Comparison of ENCODE assay signal across 1 cellular context in genomic region chr5:172567294-172567693, GRCh38.
TF ChIP-seq lines count a peak whose summit lies in the region.

No MANE protein-coding gene starts in this region.

TF ChIP-seq in H1, 55 proteins besides CTCF, POLR2A, EP300 and RAD21:
- no peak for TF ChIP-seq BACH1 (IDR thresholded peaks at IDR 0.05; ENCODE audit: low read length)
- no peak for TF ChIP-seq E2F6 (IDR thresholded peaks at IDR 0.05)
- TF ChIP-seq SRF (IDR thresholded peaks at IDR 0.05; ENCODE audit: low read depth, low read length): no peak
- TF ChIP-seq SIN3A (conservative IDR thresholded peaks at IDR 0.05 in 1 of 2, IDR thresholded peaks at IDR 0.05 in 1 of 2; ENCODE audit: low read depth in 1 of 2, low read length in 2 of 2): no peak
- no peak for TF ChIP-seq CEBPB (IDR thresholded peaks at IDR 0.05; ENCODE audit: low read depth, low read length)
- TF ChIP-seq YY1 (IDR thresholded peaks at IDR 0.05; ENCODE audit: low read depth, low read length): no peak
- TF ChIP-seq PHF8 (conservative IDR thresholded peaks at IDR 0.05; ENCODE audit: low read depth, low read length): no peak
- no peak for TF ChIP-seq KDM5A (IDR thresholded peaks at IDR 0.05; ENCODE audit: low read length)
- no peak for TF ChIP-seq FOSL1 (IDR thresholded peaks at IDR 0.05; ENCODE audit: insufficient read depth, low read depth, low read length)
- TF ChIP-seq MAX (IDR thresholded peaks at IDR 0.05): no peak
- TF ChIP-seq CHD1 (IDR thresholded peaks at IDR 0.05; ENCODE audit: low read depth, low read length): no peak
- no peak for TF ChIP-seq TBP (IDR thresholded peaks at IDR 0.05; ENCODE audit: low read depth, low read length)
- TF ChIP-seq BRCA1 (IDR thresholded peaks at IDR 0.05; ENCODE audit: low read depth, low read length): no peak
- TF ChIP-seq CBX8 (IDR thresholded peaks at IDR 0.05; ENCODE audit: borderline replicate concordance, low read depth, low read length): no peak
- TF ChIP-seq CTBP2 (IDR thresholded peaks at IDR 0.05; ENCODE audit: borderline replicate concordance, insufficient read depth, insufficient read length, low read length): no peak
- TF ChIP-seq SUZ12 (IDR thresholded peaks at IDR 0.05; ENCODE audit: low read length): no peak
- TF ChIP-seq SAP30 (IDR thresholded peaks at IDR 0.05; ENCODE audit: insufficient read depth, insufficient replicate concordance, low read length): no peak
